24 cellular contexts compared by ENCODE assay signal in the genomic region with DNA sequence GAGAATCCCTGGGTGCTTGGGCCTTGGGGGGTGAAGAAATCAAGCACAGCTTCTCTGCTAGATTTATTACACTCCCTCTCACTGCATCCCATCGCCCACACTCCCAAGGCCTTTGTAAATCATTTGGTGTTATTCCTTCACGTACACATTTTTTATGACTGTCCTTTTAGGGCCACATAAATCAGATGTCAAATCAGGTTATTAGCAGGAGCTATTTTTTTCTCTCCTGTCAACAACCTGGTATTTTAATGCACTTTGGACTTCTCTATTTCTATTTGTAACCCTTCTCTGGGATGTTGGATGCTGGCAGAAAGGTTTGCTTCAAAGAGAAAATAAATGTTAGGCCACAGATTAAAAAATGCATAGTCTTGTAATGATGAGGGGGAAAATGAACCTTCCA.
"Had no signal": no experiment of that assay in that cellular context is flagged by ENCODE, and none has a peak within 500 bp of the region (broad histone marks: within the 10 kb centered on the region; RNA-seq: fewer than 3 reads in every experiment).

No MANE protein-coding gene starts in this region.

- H3K27ac ChIP-seq: coronary artery, left lung, lower lobe of right lung, neural progenitor cell, ovary, spleen, testis, tibial nerve, upper lobe of right lung, vagina had no signal

- H3K27me3 ChIP-seq: left lung, neural progenitor cell, ovary, spleen, testis, tibial nerve, upper lobe of right lung, vagina had no signal

- ATAC-seq: left lung; lower lobe of right lung; natural killer cell; right cardiac atrium; stimulated activated naive B cell treated with anti-CD40 and anti-IgM and Interleukin-4, amounts not matched to agents 10 μg/mL and 1 μg/mL and 100 μg/mL, for 72 hours; stimulated activated naive CD8-positive, alpha-beta T cell treated with anti-CD3 and anti-CD28 coated beads, Interleukin-15, amount 100 ng/mL, for 72 hours; upper lobe of right lung had no signal

- FAIRE-seq: endothelial cell of umbilical vein had no signal

- H3K4me3 ChIP-seq: coronary artery, left lung, lower lobe of right lung, neural progenitor cell, ovary, spleen, testis, tibial nerve, upper lobe of right lung, vagina had no signal

- DNase-seq: effector CD4-positive, alpha-beta T cell; endodermal cell; foreskin melanocyte; head of caudate nucleus; hippocampal formation; left lung; lower lobe of right lung; natural killer cell; nucleus accumbens; ovary; right cardiac atrium; spleen; stimulated activated CD4-positive, alpha-beta T cell treated with anti-CD3 and anti-CD28 coated beads, Interleukin-15, amount 100 ng/mL, for 24 hours; stimulated activated CD4-positive, alpha-beta T cell treated with anti-CD3 and anti-CD28 coated beads, Interleukin-1b, Interleukin-23, amount 100 ng/mL, for 48 hours; stimulated activated CD4-positive, alpha-beta T cell treated with anti-CD3 and anti-CD28 coated beads, Interleukin-4, amount 100 ng/mL, for 24 hours; stimulated activated naive B cell treated with anti-CD40 and anti-IgM and Interleukin-4, amounts not matched to agents 10 μg/mL and 1 μg/mL and 100 μg/mL, for 72 hours; stimulated activated naive CD8-positive, alpha-beta T cell treated with anti-CD3 and anti-CD28 coated beads, Interleukin-15, amount 100 ng/mL, for 72 hours; testis; upper lobe of right lung had no signal

- H3K9me3 ChIP-seq: testis, vagina had no signal

- H3K4me1 ChIP-seq: left lung, lower lobe of right lung, neural progenitor cell, spleen, testis, tibial nerve, upper lobe of right lung, vagina had no signal

- H3K36me3 ChIP-seq: left lung, lower lobe of right lung, ovary, spleen, tibial nerve, upper lobe of right lung, vagina had no signal
